In the genomic region with DNA sequence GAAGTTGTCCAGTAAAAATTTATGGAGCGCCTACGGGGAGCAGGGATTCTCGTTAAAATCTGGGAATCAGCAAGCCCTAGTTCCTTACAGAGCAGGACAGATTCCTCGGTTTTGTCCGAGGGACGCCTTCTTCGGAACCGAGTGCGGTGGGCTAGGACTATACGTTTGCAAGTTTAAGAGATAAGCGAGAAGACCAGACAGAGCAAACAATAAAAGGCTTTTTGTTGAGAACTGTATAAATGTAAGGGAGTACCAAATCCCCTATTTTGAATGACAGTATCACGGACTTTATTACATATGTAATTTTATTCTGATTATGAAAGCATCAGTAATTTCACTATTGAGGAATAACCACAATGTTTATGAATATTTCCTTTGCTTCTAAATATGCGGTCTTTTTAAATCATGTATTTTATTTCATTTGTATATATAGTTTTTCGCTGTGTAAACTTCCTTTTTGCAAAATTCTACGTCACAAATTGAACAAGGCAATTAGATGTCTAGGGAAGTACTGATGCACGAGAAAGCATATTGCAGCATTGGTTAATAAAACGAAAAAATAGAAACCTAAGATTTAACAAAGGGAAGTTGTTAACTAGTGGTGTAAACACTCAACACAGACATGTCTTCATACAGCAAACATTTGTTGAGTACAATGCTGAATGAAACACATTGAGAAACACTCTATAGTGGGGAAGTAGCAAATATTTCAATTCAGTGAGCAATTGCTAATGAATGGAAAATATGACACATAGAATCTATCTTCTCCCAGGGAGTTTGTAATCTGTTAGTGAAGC, we compare ENCODE assay signal across 8 cellular contexts. TPM values are rescaled to one million over a fixed set of nuclear protein-coding genes. Genes with fewer than 3 reads are reported as not detected.
DNase-seq lines count a peak whose midpoint lies in the region; ATAC-seq and TF ChIP-seq lines count a peak whose summit lies in the region.

No MANE protein-coding gene starts in this region.

- H3K27me3 ChIP-seq in HL-60 (ENCODE audit: insufficient read depth, poor library complexity, severe bottlenecking) (no peaks in the 10 kb centered on the region), gastrocnemius medialis (no peaks in the 10 kb centered on the region)

- H3K4me1 ChIP-seq in gastrocnemius medialis = peaks cover 29 to 46% of the 10 kb centered on the region in 2 donors

- in situ Hi-C loops in gastrocnemius medialis (cut with MboI; ENCODE audit: low sequenced_read_pairs in 4 of 4) = loop anchor here in 3 of 4 donors (10.0 to 25.0 kb wide), 4 partner anchors 204 to 321 kb away; partner anchors contain the start of genes CARS2 (in 3 of the 3) and ING1 (in 2 of the 3)

- no peaks in the 10 kb centered on the region for H3K9me3 Mint-ChIP-seq in CD14-positive monocyte
- H3K9me3 Mint-ChIP-seq in activated CD8-positive, alpha-beta T cell treated with anti-CD3 and anti-CD28 coated beads, Interleukin-2, amount 10 ng/mL, durations not matched to agents 7 days and 5 days (ENCODE audit: insufficient read depth) = no peaks in the 10 kb centered on the region

- peak overlapping the region; percentile 84 for H3K4me3 ChIP-seq in HL-60 (replicated peaks; ENCODE audit: insufficient read depth, low read length)
- peak overlapping the region; percentile 72 to 97 (median 90) for H3K4me3 ChIP-seq in gastrocnemius medialis

- peaks cover 0 to 2% of the 10 kb centered on the region in 2 donors for H3K36me3 Mint-ChIP-seq in CD14-positive monocyte
- H3K36me3 Mint-ChIP-seq in activated CD8-positive, alpha-beta T cell treated with anti-CD3 and anti-CD28 coated beads, Interleukin-2, amount 10 ng/mL, durations not matched to agents 7 days and 5 days (ENCODE audit: low read depth) = peaks cover 14% of the 10 kb centered on the region

- no peak for ATAC-seq in activated CD8-positive, alpha-beta T cell treated with anti-CD3 and anti-CD28 coated beads, Interleukin-2, amount 10 ng/mL, durations not matched to agents 7 days and 5 days
- ATAC-seq in gastrocnemius medialis = no peak
- ATAC-seq in GM18519 (IDR thresholded peaks at IDR 0.05; ENCODE audit: low FRiP score, unreplicated experiment) = no peak
- no peak for ATAC-seq in left lobe of liver

- no peaks in the 10 kb centered on the region for H3K36me3 ChIP-seq in gastrocnemius medialis

- intact Hi-C loops in CD14-positive monocyte (cut with micrococcal nuclease) (loop anchor here (2.0 to 10.0 kb wide), 6 partner anchors 129 to 309 kb away; partner anchors contain the start of gene ING1 (in 2 of the 2)), gastrocnemius medialis (cut with DNase I; ENCODE audit: low total_unique reads) (loop anchor here (1.0 to 10.0 kb wide), 7 partner anchors 46 to 329 kb away; partner anchors contain the start of gene ING1)

- peak overlapping the region; percentile 96 to 100 (median 99) for H3K27ac Mint-ChIP-seq in CD14-positive monocyte
- peak overlapping the region; percentile 77 for H3K27ac Mint-ChIP-seq in activated CD8-positive, alpha-beta T cell treated with anti-CD3 and anti-CD28 coated beads, Interleukin-2, amount 10 ng/mL, durations not matched to agents 7 days and 5 days

- peaks cover 4 to 13% (median 12%) of the 10 kb centered on the region in 3 donors for H3K27me3 Mint-ChIP-seq in CD14-positive monocyte (ENCODE audit: low read depth in 3 of 3)
- no peaks in the 10 kb centered on the region for H3K27me3 Mint-ChIP-seq in activated CD8-positive, alpha-beta T cell treated with anti-CD3 and anti-CD28 coated beads, Interleukin-2, amount 10 ng/mL, durations not matched to agents 7 days and 5 days (ENCODE audit: low read depth)

- peak overlapping the region; percentile 80 to 92 for H3K4me3 Mint-ChIP-seq in CD14-positive monocyte
- H3K4me3 Mint-ChIP-seq in activated CD8-positive, alpha-beta T cell treated with anti-CD3 and anti-CD28 coated beads, Interleukin-2, amount 10 ng/mL, durations not matched to agents 7 days and 5 days = peak overlapping the region; percentile 85

- CTCF ChIA-PET in activated CD8-positive, alpha-beta T cell treated with anti-CD3 and anti-CD28 coated beads, Interleukin-2, amount 10 ng/mL, durations not matched to agents 7 days and 5 days (lab: Charles Lee) = interaction anchor here (0.6 to 2.9 kb wide), 16 partner anchors 8 to 299 kb away, joined by 3 to 20 read pairs (median 4); no protein-coding TSS in a partner anchor

- H3K27ac ChIP-seq in HL-60 (replicated peaks) (peak overlapping the region; percentile 94), gastrocnemius medialis (peak overlapping the region; percentile 96 to 100 (median 98))

- H3K4me1 Mint-ChIP-seq in CD14-positive monocyte = peaks cover 31% of the 10 kb centered on the region
- peaks cover 43% of the 10 kb centered on the region for H3K4me1 Mint-ChIP-seq in activated CD8-positive, alpha-beta T cell treated with anti-CD3 and anti-CD28 coated beads, Interleukin-2, amount 10 ng/mL, durations not matched to agents 7 days and 5 days (ENCODE audit: low read depth)

- DNase-seq in CD14-positive monocyte (ENCODE audit: low spot score) = no peak
- DNase-seq in HL-60 (ENCODE audit: low read depth in 1 of 2, low spot score in 1 of 2) = peak; percentile 38 to 89
- DNase-seq in activated CD8-positive, alpha-beta T cell treated with anti-CD3 and anti-CD28 coated beads, Interleukin-2, amount 10 ng/mL, durations not matched to agents 7 days and 5 days = no peak
- DNase-seq in globus pallidus (ENCODE audit: low spot score) = peak; percentile 55
- no peak for DNase-seq in gastrocnemius medialis
- DNase-seq in left lobe of liver (ENCODE audit: low spot score) = no peak
- DNase-seq in DMS114 treated with DMSO at 0.1 percent for 48 hours (lab: John Stamatoyannopoulos, UW; ENCODE audit: unreplicated experiment) = no peak

- no peaks in the 10 kb centered on the region for H3K9me3 ChIP-seq in gastrocnemius medialis

- POLR2A ChIA-PET in activated CD8-positive, alpha-beta T cell treated with anti-CD3 and anti-CD28 coated beads, Interleukin-2, amount 10 ng/mL, durations not matched to agents 7 days and 5 days (lab: Charles Lee) = interaction anchor here (0.6 to 2.9 kb wide), 5 partner anchors 10 to 203 kb away, joined by 3 to 26 read pairs (median 3); partner anchors contain the start of gene ING1

- TF ChIP-seq POLR2A in gastrocnemius medialis (IDR thresholded peaks at IDR 0.05) = peak in 1 of 2 donors; percentile 31

- TF ChIP-seq CTCF in CD14-positive monocyte (IDR thresholded peaks at IDR 0.05) (no peak), HL-60 (IDR thresholded peaks at IDR 0.05; ENCODE audit: insufficient read depth, low read length) (no peak), gastrocnemius medialis (IDR thresholded peaks at IDR 0.05 in 4 of 5, conservative IDR thresholded peaks at IDR 0.05 in 1 of 5) (no peak)

RNA-seq across cellular contexts. Expression of gene ANKRD10, which starts 1.2 kb away (rescaled TPM):
- polyA plus RNA-seq in CD14-positive monocyte = 10 to 100 TPM; 30.5 to 37.2 TPM
- 10 to 100 TPM; 83.9 to 86.3 TPM for total RNA-seq in activated CD8-positive, alpha-beta T cell treated with anti-CD3 and anti-CD28 coated beads, Interleukin-2, amount 10 ng/mL, durations not matched to agents 7 days and 5 days
- total RNA-seq in gastrocnemius medialis (100 to 1,000 TPM; 145 to 381 (median 164) TPM), left lobe of liver (45.2 TPM)

Comparison
In these comparisons a context has a peak if more than half of its experiments do, and no peak if none do; other contexts are left out.
1. DNase-seq: peak in HL-60 (2 of 2) and globus pallidus (single experiment); none in CD14-positive monocyte (single experiment), activated CD8-positive, alpha-beta T cell treated with anti-CD3 and anti-CD28 coated beads, Interleukin-2, amount 10 ng/mL, durations not matched to agents 7 days and 5 days (single experiment), gastrocnemius medialis (0 of 2), left lobe of liver (single experiment) and DMS114 treated with DMSO at 0.1 percent for 48 hours (single experiment).